Comparison of ENCODE assay signal across 1 cellular context in genomic region chr9:8880031-8880430, GRCh38.
TF ChIP-seq lines count a peak whose summit lies in the region.

No MANE protein-coding gene starts in this region.

TF ChIP-seq in HEK293, 187 proteins besides CTCF, POLR2A, EP300 and RAD21 (continued from another document):
- peak; percentile 13; the same call in 1 of the 2 replicates for TF ChIP-seq IKZF3 (tag by site-specific recombination; IDR thresholded peaks at IDR 0.05)
- TF ChIP-seq ZNF843 (tag by site-specific recombination; IDR thresholded peaks at IDR 0.05), result peak; percentile 90
